1 cellular context compared by ENCODE assay signal in the genomic region with DNA sequence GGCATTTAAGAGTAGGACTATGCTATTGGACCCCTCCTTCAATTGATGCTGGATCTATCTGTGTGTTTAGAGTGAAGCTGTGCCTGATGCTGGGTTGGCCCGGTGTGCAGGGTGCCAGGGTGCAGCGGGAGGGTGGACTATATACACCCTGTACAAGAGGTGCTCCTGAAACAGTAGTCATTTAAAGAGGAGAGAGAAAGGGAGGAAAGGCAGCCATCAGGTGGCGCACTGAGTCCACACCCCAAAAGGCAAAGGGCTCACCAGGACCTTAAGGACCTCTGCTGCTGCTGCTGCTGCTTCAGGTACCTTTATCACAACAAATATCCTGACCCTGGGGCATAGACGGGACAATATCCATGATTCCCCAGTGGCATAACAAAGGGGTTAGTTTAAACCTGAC.
A peak's percentile ranks its signal among the peaks of the same experiment; 100 is the strongest.
TF ChIP-seq lines count a peak whose summit lies in the region.

No MANE protein-coding gene starts in this region.

TF ChIP-seq in HepG2, 621 proteins besides CTCF, POLR2A, EP300 and RAD21 (continued from another document and continues in another):
- no peak for TF ChIP-seq PHB2 (IDR thresholded peaks at IDR 0.05; ENCODE audit: partially characterized antibody)
- TF ChIP-seq, protein P1, sequence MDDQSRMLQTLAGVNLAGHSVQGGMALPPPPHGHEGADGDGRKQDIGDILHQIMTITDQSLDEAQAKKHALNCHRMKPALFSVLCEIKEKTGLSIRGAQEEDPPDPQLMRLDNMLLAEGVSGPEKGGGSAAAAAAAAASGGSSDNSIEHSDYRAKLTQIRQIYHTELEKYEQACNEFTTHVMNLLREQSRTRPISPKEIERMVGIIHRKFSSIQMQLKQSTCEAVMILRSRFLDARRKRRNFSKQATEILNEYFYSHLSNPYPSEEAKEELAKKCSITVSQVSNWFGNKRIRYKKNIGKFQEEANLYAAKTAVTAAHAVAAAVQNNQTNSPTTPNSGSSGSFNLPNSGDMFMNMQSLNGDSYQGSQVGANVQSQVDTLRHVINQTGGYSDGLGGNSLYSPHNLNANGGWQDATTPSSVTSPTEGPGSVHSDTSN (CRISPR knock-in tag; IDR thresholded peaks at IDR 0.05; ENCODE audit: borderline replicate concordance), result no peak
- TF ChIP-seq ZNF644 (CRISPR knock-in tag; IDR thresholded peaks at IDR 0.05; ENCODE audit: low read depth), result no peak
- TF ChIP-seq KAT8 (CRISPR knock-in tag; IDR thresholded peaks at IDR 0.05), result 0 out of 2 replicates have a peak, but pooled peaks have one; percentile 20
- TF ChIP-seq, protein P2, sequence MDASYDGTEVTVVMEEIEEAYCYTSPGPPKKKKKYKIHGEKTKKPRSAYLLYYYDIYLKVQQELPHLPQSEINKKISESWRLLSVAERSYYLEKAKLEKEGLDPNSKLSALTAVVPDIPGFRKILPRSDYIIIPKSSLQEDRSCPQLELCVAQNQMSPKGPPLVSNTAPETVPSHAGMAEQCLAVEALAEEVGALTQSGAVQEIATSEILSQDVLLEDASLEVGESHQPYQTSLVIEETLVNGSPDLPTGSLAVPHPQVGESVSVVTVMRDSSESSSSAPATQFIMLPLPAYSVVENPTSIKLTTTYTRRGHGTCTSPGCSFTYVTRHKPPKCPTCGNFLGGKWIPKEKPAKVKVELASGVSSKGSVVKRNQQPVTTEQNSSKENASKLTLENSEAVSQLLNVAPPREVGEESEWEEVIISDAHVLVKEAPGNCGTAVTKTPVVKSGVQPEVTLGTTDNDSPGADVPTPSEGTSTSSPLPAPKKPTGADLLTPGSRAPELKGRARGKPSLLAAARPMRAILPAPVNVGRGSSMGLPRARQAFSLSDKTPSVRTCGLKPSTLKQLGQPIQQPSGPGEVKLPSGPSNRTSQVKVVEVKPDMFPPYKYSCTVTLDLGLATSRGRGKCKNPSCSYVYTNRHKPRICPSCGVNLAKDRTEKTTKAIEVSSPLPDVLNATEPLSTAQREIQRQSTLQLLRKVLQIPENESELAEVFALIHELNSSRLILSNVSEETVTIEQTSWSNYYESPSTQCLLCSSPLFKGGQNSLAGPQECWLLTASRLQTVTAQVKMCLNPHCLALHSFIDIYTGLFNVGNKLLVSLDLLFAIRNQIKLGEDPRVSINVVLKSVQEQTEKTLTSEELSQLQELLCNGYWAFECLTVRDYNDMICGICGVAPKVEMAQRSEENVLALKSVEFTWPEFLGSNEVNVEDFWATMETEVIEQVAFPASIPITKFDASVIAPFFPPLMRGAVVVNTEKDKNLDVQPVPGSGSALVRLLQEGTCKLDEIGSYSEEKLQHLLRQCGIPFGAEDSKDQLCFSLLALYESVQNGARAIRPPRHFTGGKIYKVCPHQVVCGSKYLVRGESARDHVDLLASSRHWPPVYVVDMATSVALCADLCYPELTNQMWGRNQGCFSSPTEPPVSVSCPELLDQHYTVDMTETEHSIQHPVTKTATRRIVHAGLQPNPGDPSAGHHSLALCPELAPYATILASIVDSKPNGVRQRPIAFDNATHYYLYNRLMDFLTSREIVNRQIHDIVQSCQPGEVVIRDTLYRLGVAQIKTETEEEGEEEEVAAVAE (CRISPR knock-in tag; IDR thresholded peaks at IDR 0.05; ENCODE audit: borderline replicate concordance), result no peak
- 0 out of 2 replicates have a peak, but pooled peaks have one; percentile 17 for TF ChIP-seq ZFX (CRISPR knock-in tag; IDR thresholded peaks at IDR 0.05; ENCODE audit: low read depth)
- TF ChIP-seq ZNF724P (CRISPR knock-in tag; IDR thresholded peaks at IDR 0.05; ENCODE audit: borderline replicate concordance), result no peak
- no peak for TF ChIP-seq ZNF292 (CRISPR knock-in tag; IDR thresholded peaks at IDR 0.05; ENCODE audit: borderline replicate concordance, low read depth)
- no peak for TF ChIP-seq NRL (CRISPR knock-in tag; IDR thresholded peaks at IDR 0.05; ENCODE audit: borderline replicate concordance)
- TF ChIP-seq, protein P3, sequence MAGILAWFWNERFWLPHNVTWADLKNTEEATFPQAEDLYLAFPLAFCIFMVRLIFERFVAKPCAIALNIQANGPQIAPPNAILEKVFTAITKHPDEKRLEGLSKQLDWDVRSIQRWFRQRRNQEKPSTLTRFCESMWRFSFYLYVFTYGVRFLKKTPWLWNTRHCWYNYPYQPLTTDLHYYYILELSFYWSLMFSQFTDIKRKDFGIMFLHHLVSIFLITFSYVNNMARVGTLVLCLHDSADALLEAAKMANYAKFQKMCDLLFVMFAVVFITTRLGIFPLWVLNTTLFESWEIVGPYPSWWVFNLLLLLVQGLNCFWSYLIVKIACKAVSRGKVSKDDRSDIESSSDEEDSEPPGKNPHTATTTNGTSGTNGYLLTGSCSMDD (CRISPR knock-in tag; IDR thresholded peaks at IDR 0.05), result no peak
- TF ChIP-seq KDM2A (CRISPR knock-in tag; IDR thresholded peaks at IDR 0.05; ENCODE audit: borderline replicate concordance, low read depth), result 0 out of 2 replicates have a peak, but pooled peaks have one; percentile 18
- TF ChIP-seq SRSF1 (optimal IDR thresholded peaks at IDR 0.05; ENCODE audit: low read depth, low read length), result no peak
- TF ChIP-seq BRF2 (CRISPR knock-in tag; IDR thresholded peaks at IDR 0.05), result no peak
- no peak for TF ChIP-seq DR1 (CRISPR knock-in tag; IDR thresholded peaks at IDR 0.05)
- TF ChIP-seq TFDP1 (CRISPR knock-in tag; IDR thresholded peaks at IDR 0.05; ENCODE audit: borderline replicate concordance), result no peak
- TF ChIP-seq ZNF570 (CRISPR knock-in tag; IDR thresholded peaks at IDR 0.05; ENCODE audit: borderline replicate concordance), result no peak
- TF ChIP-seq GATAD1 (CRISPR knock-in tag; IDR thresholded peaks at IDR 0.05), result 0 out of 2 replicates have a peak, but pooled peaks have one; percentile 30
- TF ChIP-seq ZNF615 (CRISPR knock-in tag; IDR thresholded peaks at IDR 0.05; ENCODE audit: borderline replicate concordance), result no peak
- TF ChIP-seq YY1 (IDR thresholded peaks at IDR 0.05; ENCODE audit: insufficient read depth, insufficient replicate concordance, low read depth, low read length), result peak; percentile 12
- TF ChIP-seq STAG1 (CRISPR knock-in tag; IDR thresholded peaks at IDR 0.05), result peak; percentile 96
- no peak for TF ChIP-seq KIAA2018 (CRISPR knock-in tag; IDR thresholded peaks at IDR 0.05; ENCODE audit: borderline replicate concordance)
- peak; percentile 20; the same call in 1 of the 2 replicates for TF ChIP-seq ARID4A (CRISPR knock-in tag; IDR thresholded peaks at IDR 0.05; ENCODE audit: borderline replicate concordance)
- no peak for TF ChIP-seq ZFYVE20 (CRISPR knock-in tag; IDR thresholded peaks at IDR 0.05; ENCODE audit: borderline replicate concordance, low read depth)
- no peak for TF ChIP-seq ZFP37 (CRISPR knock-in tag; IDR thresholded peaks at IDR 0.05; ENCODE audit: borderline replicate concordance)
- peak; percentile 33; the same call in 1 of the 2 replicates for TF ChIP-seq SPEN (CRISPR knock-in tag; IDR thresholded peaks at IDR 0.05; ENCODE audit: low read depth)
- no peak for TF ChIP-seq MTA1 (CRISPR knock-in tag; IDR thresholded peaks at IDR 0.05; ENCODE audit: borderline replicate concordance)
- no peak for TF ChIP-seq ZNF329 (CRISPR knock-in tag; IDR thresholded peaks at IDR 0.05; ENCODE audit: low read depth)
- 0 out of 2 replicates have a peak, but pooled peaks have one; percentile 19 for TF ChIP-seq ZNF331 (CRISPR knock-in tag; IDR thresholded peaks at IDR 0.05)
- no peak for TF ChIP-seq TOE1 (CRISPR knock-in tag; IDR thresholded peaks at IDR 0.05)
- no peak for TF ChIP-seq ZNF317 (CRISPR knock-in tag; IDR thresholded peaks at IDR 0.05)
- TF ChIP-seq ZNF138 (CRISPR knock-in tag; IDR thresholded peaks at IDR 0.05; ENCODE audit: low read depth), result no peak
- TF ChIP-seq NR2C2 (CRISPR knock-in tag; IDR thresholded peaks at IDR 0.05; ENCODE audit: borderline replicate concordance), result no peak
- TF ChIP-seq HDAC1 (CRISPR knock-in tag; IDR thresholded peaks at IDR 0.05), result no peak
- TF ChIP-seq ZNF543 (CRISPR knock-in tag; IDR thresholded peaks at IDR 0.05), result 0 out of 2 replicates have a peak, but pooled peaks have one; percentile 44
- TF ChIP-seq TBX2 (CRISPR knock-in tag; IDR thresholded peaks at IDR 0.05; ENCODE audit: borderline replicate concordance), result no peak
